Comparison of ENCODE assay signal across 1 cellular context in genomic region chr5:159712672-159713071, GRCh38.
TF ChIP-seq lines count a peak whose summit lies in the region.

No MANE protein-coding gene starts in this region.

TF ChIP-seq in HEK293, 187 proteins besides CTCF, POLR2A, EP300 and RAD21 (continued from another document):
- no peak for TF ChIP-seq PRDM2 (tag by site-specific recombination; IDR thresholded peaks at IDR 0.05; ENCODE audit: borderline replicate concordance)
- TF ChIP-seq ZNF366 (tag by site-specific recombination; conservative IDR thresholded peaks at IDR 0.05), result no peak
- peak; percentile 66 for TF ChIP-seq ZBTB44 (tag by site-specific recombination; IDR thresholded peaks at IDR 0.05)
- TF ChIP-seq ZNF548 (tag by site-specific recombination; IDR thresholded peaks at IDR 0.05), result no peak
- peak; percentile 49; the same call in 1 of the 2 replicates for TF ChIP-seq ZEB2 (tag by site-specific recombination; IDR thresholded peaks at IDR 0.05)
- TF ChIP-seq FEZF1 (tag by site-specific recombination; IDR thresholded peaks at IDR 0.05), result peak; percentile 93
- peak; percentile 31; the same call in 1 of the 2 replicates for TF ChIP-seq ZNF629 (tag by site-specific recombination; IDR thresholded peaks at IDR 0.05)
- TF ChIP-seq ZNF549 (tag by site-specific recombination; IDR thresholded peaks at IDR 0.05), result no peak
- peak; percentile 92 for TF ChIP-seq TCF7L2 (IDR thresholded peaks at IDR 0.05; ENCODE audit: borderline replicate concordance, low read depth, low read length)
- TF ChIP-seq ZNF501 (tag by site-specific recombination; IDR thresholded peaks at IDR 0.05), result no peak
- no peak for TF ChIP-seq ZNF223 (tag by site-specific recombination; IDR thresholded peaks at IDR 0.05)
- TF ChIP-seq SP3 (tag by site-specific recombination; IDR thresholded peaks at IDR 0.05), result no peak
- TF ChIP-seq SCRT2 (tag by site-specific recombination; IDR thresholded peaks at IDR 0.05), result no peak
- TF ChIP-seq WT1 (tag by site-specific recombination; IDR thresholded peaks at IDR 0.05), result peak; percentile 88
- TF ChIP-seq TSHZ1 (tag by site-specific recombination; IDR thresholded peaks at IDR 0.05; ENCODE audit: borderline replicate concordance), result peak; percentile 60; the same call in 1 of the 2 replicates
- peak; percentile 66 for TF ChIP-seq IKZF3 (tag by site-specific recombination; IDR thresholded peaks at IDR 0.05)
- no peak for TF ChIP-seq ZNF692 (tag by site-specific recombination; IDR thresholded peaks at IDR 0.05)
- peak; percentile 77 for TF ChIP-seq BCL6B (tag by site-specific recombination; IDR thresholded peaks at IDR 0.05)
- TF ChIP-seq ZBTB17 (tag by site-specific recombination; IDR thresholded peaks at IDR 0.05), result 0 out of 2 replicates have a peak, but pooled peaks have one; percentile 28
- TF ChIP-seq ZNF19 (tag by site-specific recombination; IDR thresholded peaks at IDR 0.05; ENCODE audit: low read depth), result no peak
- TF ChIP-seq ZNF544 (tag by site-specific recombination; IDR thresholded peaks at IDR 0.05), result no peak
- 0 out of 2 replicates have a peak, but pooled peaks have one; percentile 50 for TF ChIP-seq BCL11B (tag by site-specific recombination; IDR thresholded peaks at IDR 0.05; ENCODE audit: low read depth)
